In the genomic region with DNA sequence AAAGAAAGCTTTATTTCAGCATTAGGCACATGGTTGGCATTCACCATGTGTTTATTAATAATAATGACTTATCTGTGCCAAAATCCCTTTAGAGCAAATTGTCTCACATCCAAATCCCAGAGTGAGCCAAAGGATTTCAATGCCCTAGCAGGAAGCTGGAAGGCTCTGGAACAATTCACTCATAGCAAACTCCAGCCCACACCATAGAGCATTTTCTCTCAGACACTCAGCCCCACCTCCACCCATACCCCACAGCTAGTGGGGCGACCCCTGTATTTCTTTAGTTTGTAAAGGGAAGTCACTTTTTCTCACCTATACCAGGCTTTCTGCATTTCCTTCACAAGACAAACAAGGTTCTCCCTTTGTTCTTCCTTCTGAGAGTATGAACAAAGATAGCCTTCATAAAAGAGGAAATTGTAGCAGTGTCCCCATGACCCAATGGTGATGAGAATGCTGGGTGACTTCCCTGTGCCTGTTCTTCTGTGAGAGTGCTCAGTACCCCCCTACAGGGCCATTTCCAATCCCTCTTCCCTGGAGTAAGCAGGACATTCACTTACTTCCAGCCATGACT, we compare ENCODE assay signal across 13 cellular contexts.
DNase-seq lines count a peak whose midpoint lies in the region; ATAC-seq, FAIRE-seq and TF ChIP-seq lines count a peak whose summit lies in the region.
"Had no signal": no experiment of that assay in that cellular context is flagged by ENCODE, and none has a peak within 500 bp of the region (broad histone marks: within the 10 kb centered on the region; RNA-seq: fewer than 3 reads in every experiment).

No MANE protein-coding gene starts in this region.

- no peak for FAIRE-seq in endothelial cell of umbilical vein (lab: Jason Lieb, UNC)

- no peak overlapping the region for H3K4me3 ChIP-seq in endothelial cell of umbilical vein (replicated peaks in 1 of 3; ENCODE audit: insufficient read depth in 1 of 3, low read depth in 1 of 3, low read length in 3 of 3)
- H3K4me3 ChIP-seq in mesodermal cell (ENCODE audit: extremely low read depth, insufficient read depth, low read length, poor library complexity, severe bottlenecking): no peak overlapping the region
- H3K4me3 ChIP-seq in suprapubic skin: no peak overlapping the region
- H3K4me3 ChIP-seq: gastrocnemius medialis, Peyer's patch had no signal

- H3K4me1 ChIP-seq in endothelial cell of umbilical vein (ENCODE audit: control insufficient read depth, extremely low read depth, insufficient read depth, low read length) (no peaks in the 10 kb centered on the region), mesodermal cell (ENCODE audit: control insufficient read depth, insufficient read depth, low read length, poor library complexity, severe bottlenecking) (peaks cover 9% of the 10 kb centered on the region), suprapubic skin (peaks cover 41% of the 10 kb centered on the region)
- H3K4me1 ChIP-seq: gastrocnemius medialis, Peyer's patch had no signal

- no peak overlapping the region for H3K27ac ChIP-seq in endothelial cell of umbilical vein (ENCODE audit: insufficient read depth, low read depth, low read length)
- peak overlapping the region; percentile 54 for H3K27ac ChIP-seq in mesodermal cell (ENCODE audit: low read depth, low read length, severe bottlenecking)
- H3K27ac ChIP-seq in suprapubic skin: peak overlapping the region; percentile 77
- H3K27ac ChIP-seq: gastrocnemius medialis had no signal

- DNase-seq in NCI-H446 treated with DMSO at 0.1 percent for 48 hours (lab: John Stamatoyannopoulos, UW) (peak; percentile 63), endothelial cell of umbilical vein (ENCODE audit: low read depth, low spot score) (peak; percentile 18), suprapubic skin (ENCODE audit: low spot score in 2 of 2) (no peak), HUDEP-2 (lab: John Stamatoyannopoulos, UW; ENCODE audit: unreplicated experiment in 76 of 76) (no peak), epidermal melanocyte (ENCODE audit: insufficient read length, low spot score) (no peak), DMS53 (lab: John Stamatoyannopoulos, UW) (no peak)
- DNase-seq in activated naive CD8-positive, alpha-beta T cell treated with anti-CD3 and anti-CD28 coated beads, Interleukin-2, amount 50 U/mL, for 24 hours: no peak
- DNase-seq: activated CD8-positive, alpha-beta T cell treated with anti-CD3 and anti-CD28 coated beads for 36 hours; activated naive CD4-positive, alpha-beta T cell treated with anti-CD3 and anti-CD28 coated beads for 36 hours; gastrocnemius medialis; Peyer's patch; stimulated activated naive CD8-positive, alpha-beta T cell treated with anti-CD3 and anti-CD28 coated beads, Interleukin-15, Interleukin-2, amounts not matched to agents 100 U/mL and 50 U/mL, for 24 hours had no signal

- H3K27me3 ChIP-seq in endothelial cell of umbilical vein (ENCODE audit: control insufficient read depth in 2 of 2, insufficient read depth in 2 of 2, low read length in 2 of 2) (no peaks in the 10 kb centered on the region), suprapubic skin (no peaks in the 10 kb centered on the region)
- H3K27me3 ChIP-seq: gastrocnemius medialis, Peyer's patch had no signal

- no peak overlapping the region for H3K9ac ChIP-seq in endothelial cell of umbilical vein (replicated peaks; ENCODE audit: extremely low read depth, insufficient read depth, low read length)

- ATAC-seq in activated naive CD8-positive, alpha-beta T cell treated with anti-CD3 and anti-CD28 coated beads, Interleukin-2, amount 50 U/mL, for 24 hours: no peak
- ATAC-seq: activated CD8-positive, alpha-beta T cell treated with anti-CD3 and anti-CD28 coated beads for 36 hours; stimulated activated naive CD8-positive, alpha-beta T cell treated with anti-CD3 and anti-CD28 coated beads, Interleukin-15, Interleukin-2, amounts not matched to agents 100 U/mL and 50 U/mL, for 24 hours had no signal

- no peak overlapping the region for H3K4me3 Mint-ChIP-seq in activated naive CD8-positive, alpha-beta T cell treated with anti-CD3 and anti-CD28 coated beads, Interleukin-2, amount 50 U/mL, for 24 hours
- H3K4me3 Mint-ChIP-seq: activated CD8-positive, alpha-beta T cell treated with anti-CD3 and anti-CD28 coated beads for 36 hours; activated naive CD4-positive, alpha-beta T cell treated with anti-CD3 and anti-CD28 coated beads for 36 hours had no signal

- H3K4me2 ChIP-seq in endothelial cell of umbilical vein (ENCODE audit: insufficient read depth, low read length): no peak overlapping the region

- intact Hi-C loops in endothelial cell of umbilical vein (cut with micrococcal nuclease): loop anchor here (10.0 kb wide), 1 partner anchor 1800 kb away; no protein-coding TSS in a partner anchor

- TF ChIP-seq CTCF in endothelial cell of umbilical vein (IDR thresholded peaks at IDR 0.05; ENCODE audit: extremely low read depth in 1 of 2, insufficient read depth in 1 of 2, low read depth in 1 of 2, low read length in 2 of 2) (no peak), suprapubic skin (IDR thresholded peaks at IDR 0.05) (no peak)

- H3K27ac Mint-ChIP-seq in activated naive CD8-positive, alpha-beta T cell treated with anti-CD3 and anti-CD28 coated beads, Interleukin-2, amount 50 U/mL, for 24 hours: no peak overlapping the region
- H3K27ac Mint-ChIP-seq: activated CD8-positive, alpha-beta T cell treated with anti-CD3 and anti-CD28 coated beads for 36 hours; activated naive CD4-positive, alpha-beta T cell treated with anti-CD3 and anti-CD28 coated beads for 36 hours had no signal

- TF ChIP-seq POLR2A in endothelial cell of umbilical vein (IDR thresholded peaks at IDR 0.05; ENCODE audit: low read depth, low read length): no peak
- TF ChIP-seq POLR2A in suprapubic skin (IDR thresholded peaks at IDR 0.05): no peak

- TF ChIP-seq EP300 in suprapubic skin (IDR thresholded peaks at IDR 0.05): no peak

- CTCF ChIA-PET in endothelial cell of umbilical vein (lab: Charles Lee): interaction anchor here (1.1 kb wide), 1 partner anchor 230 kb away, joined by 3 read pairs; no protein-coding TSS in a partner anchor

- WGBS in mesodermal cell (ENCODE audit: insufficient coverage in 2 of 2), 2 experiments: no CpG with 5 or more reads among the region's 1 CpG
- 9% methylated on average over 1 of the region's 1 CpG for WGBS in suprapubic skin

- no peaks in the 10 kb centered on the region for H3K9me1 ChIP-seq in endothelial cell of umbilical vein (replicated peaks; ENCODE audit: control insufficient read depth, extremely low read depth, insufficient read depth, low read length)

- dilution Hi-C loops in endothelial cell of umbilical vein (cut with MboI; ENCODE audit: extremely low pct_ligation_motif_present, low sequenced_read_pairs): no loop called here

- no peaks in the 10 kb centered on the region for H3K9me3 ChIP-seq in endothelial cell of umbilical vein (replicated peaks; ENCODE audit: control insufficient read depth, insufficient read depth, low read length)
- H3K9me3 ChIP-seq in mesodermal cell (ENCODE audit: control insufficient read depth, low read length): peaks cover 12% of the 10 kb centered on the region
- no peaks in the 10 kb centered on the region for H3K9me3 ChIP-seq in suprapubic skin
- H3K9me3 ChIP-seq: gastrocnemius medialis had no signal

- no peak overlapping the region for H2AFZ ChIP-seq in endothelial cell of umbilical vein (ENCODE audit: low read depth, low read length)

- no peaks in the 10 kb centered on the region for H4K20me1 ChIP-seq in endothelial cell of umbilical vein (replicated peaks; ENCODE audit: control insufficient read depth, extremely low read depth, insufficient read depth, low read length)

- BruUV-seq in endothelial cell of umbilical vein (replicated peaks; lab: Mats Ljungman, UMichigan): no TSS peak

- POLR2A ChIA-PET in endothelial cell of umbilical vein (lab: Charles Lee): no interaction called here

- no peaks in the 10 kb centered on the region for H3K79me2 ChIP-seq in endothelial cell of umbilical vein (ENCODE audit: control insufficient read depth, insufficient read depth, low read length)

- no peaks in the 10 kb centered on the region for H3K36me3 Mint-ChIP-seq in activated naive CD8-positive, alpha-beta T cell treated with anti-CD3 and anti-CD28 coated beads, Interleukin-2, amount 50 U/mL, for 24 hours (ENCODE audit: low read depth)

- no peaks in the 10 kb centered on the region for H3K4me1 Mint-ChIP-seq in activated naive CD8-positive, alpha-beta T cell treated with anti-CD3 and anti-CD28 coated beads, Interleukin-2, amount 50 U/mL, for 24 hours

- H3K27me3 Mint-ChIP-seq in activated naive CD8-positive, alpha-beta T cell treated with anti-CD3 and anti-CD28 coated beads, Interleukin-2, amount 50 U/mL, for 24 hours: no peaks in the 10 kb centered on the region
- H3K27me3 Mint-ChIP-seq: activated CD8-positive, alpha-beta T cell treated with anti-CD3 and anti-CD28 coated beads for 36 hours had no signal

- H3K9me3 Mint-ChIP-seq in activated naive CD8-positive, alpha-beta T cell treated with anti-CD3 and anti-CD28 coated beads, Interleukin-2, amount 50 U/mL, for 24 hours: peaks cover 27% of the 10 kb centered on the region

- H3K36me3 ChIP-seq in endothelial cell of umbilical vein (ENCODE audit: control insufficient read depth in 2 of 2, extremely low read depth in 1 of 2, insufficient read depth in 2 of 2, low read length in 2 of 2) (no peaks in the 10 kb centered on the region), mesodermal cell (ENCODE audit: control insufficient read depth, insufficient read depth, low read length) (no peaks in the 10 kb centered on the region), suprapubic skin (no peaks in the 10 kb centered on the region)
- H3K36me3 ChIP-seq: gastrocnemius medialis, Peyer's patch had no signal

TF ChIP-seq in endothelial cell of umbilical vein, 7 proteins besides CTCF, POLR2A, EP300 and RAD21:
- TF ChIP-seq GATA2 (IDR thresholded peaks at IDR 0.05; ENCODE audit: insufficient read depth, insufficient read length, low read depth, low read length): no peak
TF ChIP-seq in endothelial cell of umbilical vein: peak in this region for 0.

Comparison
In these comparisons a context has a peak if more than half of its experiments do, and no peak if none do; other contexts are left out.
1. DNase-seq: peak in NCI-H446 treated with DMSO at 0.1 percent for 48 hours (single experiment) and endothelial cell of umbilical vein (single experiment); none in suprapubic skin (0 of 2), activated naive CD8-positive, alpha-beta T cell treated with anti-CD3 and anti-CD28 coated beads, Interleukin-2, amount 50 U/mL, for 24 hours (single experiment), HUDEP-2 (0 of 76), epidermal melanocyte (single experiment) and DMS53 (single experiment).